ENCODE assay signal across 15 cellular contexts in the genomic region with DNA sequence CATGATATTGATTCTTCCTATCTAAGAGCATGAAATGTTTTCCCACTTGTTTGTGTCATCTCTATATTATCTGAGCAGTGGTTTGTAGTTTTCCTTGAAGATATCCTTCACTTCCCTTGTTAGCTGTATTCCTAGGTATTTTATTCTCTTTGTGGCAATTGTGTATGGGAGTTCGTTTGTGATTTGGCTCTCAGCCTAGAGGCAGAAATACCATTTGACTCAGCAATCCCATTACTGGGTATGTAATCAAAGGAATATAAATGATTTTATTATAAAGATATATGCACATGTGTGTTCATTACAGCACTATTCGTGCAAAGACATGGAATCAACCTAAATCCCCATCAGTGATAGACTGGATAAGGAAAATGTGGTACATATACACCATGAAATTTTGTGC.
DNase-seq lines count a peak whose midpoint lies in the region; ATAC-seq and TF ChIP-seq lines count a peak whose summit lies in the region.
"Had no signal": no experiment of that assay in that cellular context is flagged by ENCODE, and none has a peak within 500 bp of the region (broad histone marks: within the 10 kb centered on the region; RNA-seq: fewer than 3 reads in every experiment).

No MANE protein-coding gene starts in this region.

- H3K27me3 Mint-ChIP-seq in stimulated activated memory B cell treated with anti-CD40 and anti-IgM and Interleukin-4, amounts not matched to agents 10 μg/mL and 1 μg/mL and 100 μg/mL, for 72 hours, result no peaks in the 10 kb centered on the region

- ATAC-seq in SK-N-SH treated with all-trans-retinoic acid at 6 μM for 48 hours (peak; percentile 2; the same call in 2 of the 3 replicates), foreskin keratinocyte (no peak), GM18873 (IDR thresholded peaks at IDR 0.05; ENCODE audit: low FRiP score, unreplicated experiment) (no peak)
- ATAC-seq in stimulated activated memory B cell treated with anti-CD40 and anti-IgM and Interleukin-4, amounts not matched to agents 10 μg/mL and 1 μg/mL and 100 μg/mL, for 72 hours, result no peak
- ATAC-seq: CD8-positive, alpha-beta T cell; HepG2 had no signal

- H3K4me3 Mint-ChIP-seq in stimulated activated memory B cell treated with anti-CD40 and anti-IgM and Interleukin-4, amounts not matched to agents 10 μg/mL and 1 μg/mL and 100 μg/mL, for 72 hours, result no peak overlapping the region
- H3K4me3 Mint-ChIP-seq: CD14-positive monocyte; CD8-positive, alpha-beta T cell had no signal

- no peaks in the 10 kb centered on the region for H3K4me1 Mint-ChIP-seq in stimulated activated memory B cell treated with anti-CD40 and anti-IgM and Interleukin-4, amounts not matched to agents 10 μg/mL and 1 μg/mL and 100 μg/mL, for 72 hours

- H3K4me1 ChIP-seq in foreskin keratinocyte, result peaks cover 23% of the 10 kb centered on the region
- H3K4me1 ChIP-seq: HAP-1 had no signal

- H3K36me3 Mint-ChIP-seq in stimulated activated memory B cell treated with anti-CD40 and anti-IgM and Interleukin-4, amounts not matched to agents 10 μg/mL and 1 μg/mL and 100 μg/mL, for 72 hours, result no peaks in the 10 kb centered on the region
- H3K36me3 Mint-ChIP-seq: CD8-positive, alpha-beta T cell had no signal

- H3K27ac ChIP-seq in foreskin keratinocyte, result no peak overlapping the region
- H3K27ac ChIP-seq: 22Rv1 had no signal

- H3K9me3 Mint-ChIP-seq in stimulated activated memory B cell treated with anti-CD40 and anti-IgM and Interleukin-4, amounts not matched to agents 10 μg/mL and 1 μg/mL and 100 μg/mL, for 72 hours, result no peaks in the 10 kb centered on the region
- H3K9me3 Mint-ChIP-seq: CD8-positive, alpha-beta T cell had no signal

- no peak overlapping the region for H3K27ac Mint-ChIP-seq in stimulated activated memory B cell treated with anti-CD40 and anti-IgM and Interleukin-4, amounts not matched to agents 10 μg/mL and 1 μg/mL and 100 μg/mL, for 72 hours
- H3K27ac Mint-ChIP-seq: CD14-positive monocyte; CD8-positive, alpha-beta T cell had no signal

- H3K27me3 ChIP-seq in foreskin keratinocyte, result no peaks in the 10 kb centered on the region

- TF ChIP-seq CTCF in foreskin keratinocyte (conservative IDR thresholded peaks at IDR 0.05), result no peak

- DNase-seq in NCI-H1092 treated with DMSO at 0.1 percent for 48 hours (lab: John Stamatoyannopoulos, UW) (peak; percentile 52), NCI-H1092 (lab: John Stamatoyannopoulos, UW) (no peak), EH (ENCODE audit: low read depth) (peak; percentile 20), foreskin keratinocyte (peak; percentile 7 to 60), NCI-H2227 treated with DMSO at 0.1 percent for 48 hours (lab: John Stamatoyannopoulos, UW) (no peak)
- DNase-seq: CD8-positive, alpha-beta T cell; DMS79 treated with DMSO at 0.1 percent for 48 hours; GDM1 had no signal

TF ChIP-seq in SK-N-SH treated with all-trans-retinoic acid at 6 μM for 48 hours, 23 proteins besides CTCF, POLR2A, EP300 and RAD21:
- TF ChIP-seq ISL1 (CRISPR knock-in tag; IDR thresholded peaks at IDR 0.05) (no peak), ZFP30 (CRISPR knock-in tag; IDR thresholded peaks at IDR 0.05) (no peak), TCF4 (CRISPR knock-in tag; IDR thresholded peaks at IDR 0.05; ENCODE audit: borderline replicate concordance) (no peak), RARB (CRISPR knock-in tag; IDR thresholded peaks at IDR 0.05) (no peak), ESRRG (CRISPR knock-in tag; IDR thresholded peaks at IDR 0.05) (no peak), SNAI2 (CRISPR knock-in tag; IDR thresholded peaks at IDR 0.05) (no peak), ZFP3 (CRISPR knock-in tag; IDR thresholded peaks at IDR 0.05) (no peak), BACH2 (CRISPR knock-in tag; IDR thresholded peaks at IDR 0.05; ENCODE audit: borderline replicate concordance) (no peak), TOX (CRISPR knock-in tag; IDR thresholded peaks at IDR 0.05; ENCODE audit: borderline replicate concordance) (no peak), ZNF70 (CRISPR knock-in tag; IDR thresholded peaks at IDR 0.05) (no peak), PPARA (CRISPR knock-in tag; IDR thresholded peaks at IDR 0.05; ENCODE audit: borderline replicate concordance) (no peak), ZC3H10 (CRISPR knock-in tag; IDR thresholded peaks at IDR 0.05) (no peak), ZNF565 (CRISPR knock-in tag; conservative IDR thresholded peaks at IDR 0.05; ENCODE audit: low read depth) (no peak)
- TF ChIP-seq, protein P1, sequence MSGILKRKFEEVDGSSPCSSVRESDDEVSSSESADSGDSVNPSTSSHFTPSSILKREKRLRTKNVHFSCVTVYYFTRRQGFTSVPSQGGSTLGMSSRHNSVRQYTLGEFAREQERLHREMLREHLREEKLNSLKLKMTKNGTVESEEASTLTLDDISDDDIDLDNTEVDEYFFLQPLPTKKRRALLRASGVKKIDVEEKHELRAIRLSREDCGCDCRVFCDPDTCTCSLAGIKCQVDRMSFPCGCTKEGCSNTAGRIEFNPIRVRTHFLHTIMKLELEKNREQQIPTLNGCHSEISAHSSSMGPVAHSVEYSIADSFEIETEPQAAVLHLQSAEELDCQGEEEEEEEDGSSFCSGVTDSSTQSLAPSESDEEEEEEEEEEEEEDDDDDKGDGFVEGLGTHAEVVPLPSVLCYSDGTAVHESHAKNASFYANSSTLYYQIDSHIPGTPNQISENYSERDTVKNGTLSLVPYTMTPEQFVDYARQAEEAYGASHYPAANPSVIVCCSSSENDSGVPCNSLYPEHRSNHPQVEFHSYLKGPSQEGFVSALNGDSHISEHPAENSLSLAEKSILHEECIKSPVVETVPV (CRISPR knock-in tag; IDR thresholded peaks at IDR 0.05), result no peak
- TF ChIP-seq, protein P2, sequence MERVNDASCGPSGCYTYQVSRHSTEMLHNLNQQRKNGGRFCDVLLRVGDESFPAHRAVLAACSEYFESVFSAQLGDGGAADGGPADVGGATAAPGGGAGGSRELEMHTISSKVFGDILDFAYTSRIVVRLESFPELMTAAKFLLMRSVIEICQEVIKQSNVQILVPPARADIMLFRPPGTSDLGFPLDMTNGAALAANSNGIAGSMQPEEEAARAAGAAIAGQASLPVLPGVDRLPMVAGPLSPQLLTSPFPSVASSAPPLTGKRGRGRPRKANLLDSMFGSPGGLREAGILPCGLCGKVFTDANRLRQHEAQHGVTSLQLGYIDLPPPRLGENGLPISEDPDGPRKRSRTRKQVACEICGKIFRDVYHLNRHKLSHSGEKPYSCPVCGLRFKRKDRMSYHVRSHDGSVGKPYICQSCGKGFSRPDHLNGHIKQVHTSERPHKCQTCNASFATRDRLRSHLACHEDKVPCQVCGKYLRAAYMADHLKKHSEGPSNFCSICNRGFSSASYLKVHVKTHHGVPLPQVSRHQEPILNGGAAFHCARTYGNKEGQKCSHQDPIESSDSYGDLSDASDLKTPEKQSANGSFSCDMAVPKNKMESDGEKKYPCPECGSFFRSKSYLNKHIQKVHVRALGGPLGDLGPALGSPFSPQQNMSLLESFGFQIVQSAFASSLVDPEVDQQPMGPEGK (CRISPR knock-in tag; IDR thresholded peaks at IDR 0.05; ENCODE audit: borderline replicate concordance), result no peak
- TF ChIP-seq, protein P3, sequence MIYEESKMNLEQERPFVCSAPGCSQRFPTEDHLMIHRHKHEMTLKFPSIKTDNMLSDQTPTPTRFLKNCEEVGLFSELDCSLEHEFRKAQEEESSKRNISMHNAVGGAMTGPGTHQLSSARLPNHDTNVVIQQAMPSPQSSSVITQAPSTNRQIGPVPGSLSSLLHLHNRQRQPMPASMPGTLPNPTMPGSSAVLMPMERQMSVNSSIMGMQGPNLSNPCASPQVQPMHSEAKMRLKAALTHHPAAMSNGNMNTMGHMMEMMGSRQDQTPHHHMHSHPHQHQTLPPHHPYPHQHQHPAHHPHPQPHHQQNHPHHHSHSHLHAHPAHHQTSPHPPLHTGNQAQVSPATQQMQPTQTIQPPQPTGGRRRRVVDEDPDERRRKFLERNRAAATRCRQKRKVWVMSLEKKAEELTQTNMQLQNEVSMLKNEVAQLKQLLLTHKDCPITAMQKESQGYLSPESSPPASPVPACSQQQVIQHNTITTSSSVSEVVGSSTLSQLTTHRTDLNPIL (CRISPR knock-in tag; IDR thresholded peaks at IDR 0.05; ENCODE audit: low read depth), result no peak
- TF ChIP-seq, protein P4, sequence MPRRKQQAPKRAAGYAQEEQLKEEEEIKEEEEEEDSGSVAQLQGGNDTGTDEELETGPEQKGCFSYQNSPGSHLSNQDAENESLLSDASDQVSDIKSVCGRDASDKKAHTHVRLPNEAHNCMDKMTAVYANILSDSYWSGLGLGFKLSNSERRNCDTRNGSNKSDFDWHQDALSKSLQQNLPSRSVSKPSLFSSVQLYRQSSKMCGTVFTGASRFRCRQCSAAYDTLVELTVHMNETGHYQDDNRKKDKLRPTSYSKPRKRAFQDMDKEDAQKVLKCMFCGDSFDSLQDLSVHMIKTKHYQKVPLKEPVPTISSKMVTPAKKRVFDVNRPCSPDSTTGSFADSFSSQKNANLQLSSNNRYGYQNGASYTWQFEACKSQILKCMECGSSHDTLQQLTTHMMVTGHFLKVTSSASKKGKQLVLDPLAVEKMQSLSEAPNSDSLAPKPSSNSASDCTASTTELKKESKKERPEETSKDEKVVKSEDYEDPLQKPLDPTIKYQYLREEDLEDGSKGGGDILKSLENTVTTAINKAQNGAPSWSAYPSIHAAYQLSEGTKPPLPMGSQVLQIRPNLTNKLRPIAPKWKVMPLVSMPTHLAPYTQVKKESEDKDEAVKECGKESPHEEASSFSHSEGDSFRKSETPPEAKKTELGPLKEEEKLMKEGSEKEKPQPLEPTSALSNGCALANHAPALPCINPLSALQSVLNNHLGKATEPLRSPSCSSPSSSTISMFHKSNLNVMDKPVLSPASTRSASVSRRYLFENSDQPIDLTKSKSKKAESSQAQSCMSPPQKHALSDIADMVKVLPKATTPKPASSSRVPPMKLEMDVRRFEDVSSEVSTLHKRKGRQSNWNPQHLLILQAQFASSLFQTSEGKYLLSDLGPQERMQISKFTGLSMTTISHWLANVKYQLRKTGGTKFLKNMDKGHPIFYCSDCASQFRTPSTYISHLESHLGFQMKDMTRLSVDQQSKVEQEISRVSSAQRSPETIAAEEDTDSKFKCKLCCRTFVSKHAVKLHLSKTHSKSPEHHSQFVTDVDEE (CRISPR knock-in tag; IDR thresholded peaks at IDR 0.05), result no peak

Comparison
In these comparisons a context has a peak if more than half of its experiments do, and no peak if none do; other contexts are left out.
1. DNase-seq: peak in NCI-H1092 treated with DMSO at 0.1 percent for 48 hours (single experiment), EH (single experiment) and foreskin keratinocyte (2 of 2); none in NCI-H1092 (single experiment) and NCI-H2227 treated with DMSO at 0.1 percent for 48 hours (single experiment).